24 cellular contexts compared by ENCODE assay signal in the genomic region with DNA sequence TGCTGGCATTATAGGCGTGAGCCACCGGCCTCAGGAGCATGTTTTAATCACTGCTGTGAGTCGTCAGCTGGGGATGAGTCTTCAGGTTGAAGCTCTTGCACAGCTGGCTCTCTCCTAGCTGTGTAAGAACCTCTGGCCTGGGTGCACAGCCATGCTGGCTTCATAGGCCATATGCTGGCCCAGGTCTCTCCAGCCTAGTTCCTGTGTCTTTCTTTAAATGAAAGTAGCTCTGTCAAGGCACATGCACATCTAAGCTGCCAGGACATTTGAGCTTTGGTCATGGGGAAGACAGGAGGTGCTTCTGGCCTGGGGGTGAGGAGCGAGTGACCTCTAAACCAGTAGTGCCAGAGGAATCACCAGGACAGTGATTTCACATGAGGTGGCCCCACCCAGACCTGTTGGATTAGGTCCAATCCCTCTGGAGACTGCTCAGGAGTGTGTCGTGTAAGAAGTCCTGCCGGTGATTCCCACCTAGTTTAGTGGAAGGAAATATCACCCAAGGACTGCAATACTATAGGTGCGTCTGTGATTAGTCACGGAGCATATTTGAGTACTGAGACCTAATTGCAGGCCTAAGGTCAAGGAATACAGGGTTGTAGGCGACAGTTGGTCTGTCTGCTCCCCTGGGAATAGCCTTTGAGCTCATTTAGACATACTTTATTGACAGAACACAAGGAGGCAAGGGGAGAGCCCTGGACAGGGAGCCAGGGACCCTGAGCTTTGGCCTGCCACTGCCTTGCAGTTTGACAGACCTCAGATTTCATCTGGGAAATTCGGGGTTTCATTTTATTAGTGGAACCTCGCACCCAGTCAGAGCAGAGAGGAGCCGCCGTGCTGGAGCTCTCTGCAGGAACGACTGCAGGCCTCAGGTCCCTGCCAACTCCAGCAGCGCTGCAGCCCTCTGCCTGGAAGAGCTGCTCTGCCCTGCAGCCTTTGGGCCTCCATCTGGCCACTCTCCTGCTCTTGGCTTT.
A peak's percentile ranks its signal among the peaks of the same experiment; 100 is the strongest.
DNase-seq lines count a peak whose midpoint lies in the region; TF ChIP-seq lines count a peak whose summit lies in the region.
"Had no signal": no experiment of that assay in that cellular context is flagged by ENCODE, and none has a peak within 500 bp of the region (broad histone marks: within the 10 kb centered on the region; RNA-seq: fewer than 3 reads in every experiment).

No MANE protein-coding gene starts in this region.

- H3K9me3 ChIP-seq in mammary epithelial cell (replicated peaks; ENCODE audit: insufficient read depth, low read length) = no peaks in the 10 kb centered on the region
- H3K9me3 ChIP-seq: BLaER1 treated with 17β-estradiol and CSF1 and Interleukin-3, amounts not matched to agents 10 nM and 100 nM; gastroesophageal sphincter; spleen; thyroid gland had no signal

- peaks cover 7% of the 10 kb centered on the region for H3K4me1 Mint-ChIP-seq in type B pancreatic cell (ENCODE audit: unreplicated experiment)
- peaks cover 0 to 4% of the 10 kb centered on the region in 2 donors for H3K4me1 Mint-ChIP-seq in immature natural killer cell
- H3K4me1 Mint-ChIP-seq in activated CD4-positive, alpha-beta T cell treated with anti-CD3 and anti-CD28 coated beads, Interleukin-2, amount 10 ng/mL, durations not matched to agents 7 days and 5 days = peaks cover 2% of the 10 kb centered on the region

- CTCF ChIA-PET in mammary epithelial cell (lab: Charles Lee; ENCODE audit: low non-redundant PET) = interaction anchor here (0.6 to 0.7 kb wide), 2 partner anchors 49 to 323 kb away, joined by 3 to 5 read pairs; no protein-coding TSS in a partner anchor
- CTCF ChIA-PET in activated CD4-positive, alpha-beta T cell treated with anti-CD3 and anti-CD28 coated beads, Interleukin-2, amount 10 ng/mL, durations not matched to agents 7 days and 5 days (lab: Charles Lee) = interaction anchor here (0.6 to 1.3 kb wide), 2 partner anchors 13 to 82 kb away, joined by 3 to 6 read pairs; no protein-coding TSS in a partner anchor

- H3K79me2 ChIP-seq in mammary epithelial cell (ENCODE audit: insufficient read depth, low read length) = no peaks in the 10 kb centered on the region

- no TSS peak for BruUV-seq in mammary epithelial cell (replicated peaks; lab: Mats Ljungman, UMichigan)

- H3K4me3 Mint-ChIP-seq in type B pancreatic cell (no peak overlapping the region), immature natural killer cell (no peak overlapping the region)
- no peak overlapping the region for H3K4me3 Mint-ChIP-seq in activated CD4-positive, alpha-beta T cell treated with anti-CD3 and anti-CD28 coated beads, Interleukin-2, amount 10 ng/mL, durations not matched to agents 7 days and 5 days
- H3K4me3 Mint-ChIP-seq: activated CD8-positive, alpha-beta memory T cell treated with anti-CD3 and anti-CD28 coated beads, Interleukin-2, amount 10 ng/mL, durations not matched to agents 7 days and 5 days; H9; naive thymus-derived CD4-positive, alpha-beta T cell had no signal

- H4K20me1 ChIP-seq in mammary epithelial cell (ENCODE audit: insufficient read depth, low read length) = no peaks in the 10 kb centered on the region
- H4K20me1 ChIP-seq: BLaER1 treated with 17β-estradiol and CSF1 and Interleukin-3, amounts not matched to agents 10 nM and 100 nM had no signal

- dilution Hi-C loops in mammary epithelial cell (cut with HindIII; ENCODE audit: low sequenced_read_pairs) = loop anchor here (5.0 to 10.0 kb wide), 2 partner anchors 70 to 242 kb away; no protein-coding TSS in a partner anchor

- H3K9me3 Mint-ChIP-seq in type B pancreatic cell (no peaks in the 10 kb centered on the region), immature natural killer cell (no peaks in the 10 kb centered on the region)
- H3K9me3 Mint-ChIP-seq in activated CD4-positive, alpha-beta T cell treated with anti-CD3 and anti-CD28 coated beads, Interleukin-2, amount 10 ng/mL, durations not matched to agents 7 days and 5 days = no peaks in the 10 kb centered on the region
- H3K9me3 Mint-ChIP-seq: H9; naive thymus-derived CD4-positive, alpha-beta T cell had no signal

- H3K4me1 ChIP-seq in mammary epithelial cell (ENCODE audit: insufficient read depth, low read length) = peaks cover 7% of the 10 kb centered on the region
- H3K4me1 ChIP-seq: thyroid gland had no signal

- peak; percentile 12 for DNase-seq in NCI-H1694 (lab: John Stamatoyannopoulos, UW)
- DNase-seq in NCI-H1694 treated with DMSO at 0.1 percent for 48 hours (lab: John Stamatoyannopoulos, UW) = no peak
- DNase-seq in mammary epithelial cell = peak; percentile 26
- no peak for DNase-seq in type B pancreatic cell (ENCODE audit: extremely low spot score, unreplicated experiment)
- DNase-seq in immature natural killer cell = no peak
- DNase-seq in RPMI8226 = no peak
- no peak for DNase-seq in activated CD4-positive, alpha-beta T cell treated with anti-CD3 and anti-CD28 coated beads, Interleukin-2, amount 10 ng/mL, durations not matched to agents 7 days and 5 days
- DNase-seq: 8988T; activated CD4-positive, alpha-beta T cell treated with anti-CD3 and anti-CD28 coated beads for 1 hour; activated CD8-positive, alpha-beta memory T cell treated with anti-CD3 and anti-CD28 coated beads, Interleukin-2, amount 10 ng/mL, durations not matched to agents 7 days and 5 days; activated gamma-delta T cell; central memory CD4-positive, alpha-beta T cell; DMS53; H9; naive thymus-derived CD4-positive, alpha-beta T cell; NCI-H2171 treated with DMSO at 0.1 percent for 48 hours; NK-92 treated with Interleukin-12 subunit alpha and Interleukin-12 subunit beta, amount 100 ng/mL, for 24 hours; spleen; thyroid gland had no signal

- H3K27ac ChIP-seq in mammary epithelial cell (ENCODE audit: insufficient read depth, low read depth, low read length) = no peak overlapping the region
- peak overlapping the region; percentile 22 for H3K27ac ChIP-seq in layer of hippocampus (ENCODE audit: low read depth, low read length)
- H3K27ac ChIP-seq: gastroesophageal sphincter, KMS-11, spleen, thyroid gland had no signal

- H3K36me3 Mint-ChIP-seq in type B pancreatic cell = peaks cover 7% of the 10 kb centered on the region
- peaks cover 9 to 27% (median 14%) of the 10 kb centered on the region in 3 donors for H3K36me3 Mint-ChIP-seq in immature natural killer cell
- peaks cover 6% of the 10 kb centered on the region for H3K36me3 Mint-ChIP-seq in activated CD4-positive, alpha-beta T cell treated with anti-CD3 and anti-CD28 coated beads, Interleukin-2, amount 10 ng/mL, durations not matched to agents 7 days and 5 days (ENCODE audit: low read depth)
- H3K36me3 Mint-ChIP-seq: activated CD8-positive, alpha-beta memory T cell treated with anti-CD3 and anti-CD28 coated beads, Interleukin-2, amount 10 ng/mL, durations not matched to agents 7 days and 5 days had no signal

- peak overlapping the region; percentile 69 for H3K27ac Mint-ChIP-seq in type B pancreatic cell
- no peak overlapping the region for H3K27ac Mint-ChIP-seq in immature natural killer cell
- H3K27ac Mint-ChIP-seq in activated CD4-positive, alpha-beta T cell treated with anti-CD3 and anti-CD28 coated beads, Interleukin-2, amount 10 ng/mL, durations not matched to agents 7 days and 5 days = no peak overlapping the region
- H3K27ac Mint-ChIP-seq: activated CD8-positive, alpha-beta memory T cell treated with anti-CD3 and anti-CD28 coated beads, Interleukin-2, amount 10 ng/mL, durations not matched to agents 7 days and 5 days; naive thymus-derived CD4-positive, alpha-beta T cell had no signal

- no peak overlapping the region for H3K9ac ChIP-seq in mammary epithelial cell (ENCODE audit: insufficient read depth, low read length)
- H3K9ac ChIP-seq: KMS-11 had no signal

- TF ChIP-seq CTCF in mammary epithelial cell (conservative IDR thresholded peaks at IDR 0.05 in 1 of 2, IDR thresholded peaks at IDR 0.05 in 1 of 2; ENCODE audit: extremely low read depth in 1 of 2, insufficient read depth in 1 of 2, low read depth in 1 of 2, low read length in 2 of 2) = no peak
- TF ChIP-seq CTCF in type B pancreatic cell (conservative IDR thresholded peaks at IDR 0.05) = no peak

- H3K36me3 ChIP-seq in mammary epithelial cell (ENCODE audit: insufficient read depth, low read length) = peaks cover 10% of the 10 kb centered on the region

- H3K27me3 ChIP-seq in mammary epithelial cell (ENCODE audit: insufficient read depth, low read length) (no peaks in the 10 kb centered on the region), layer of hippocampus (ENCODE audit: control insufficient read depth, insufficient read depth, low read length) (no peaks in the 10 kb centered on the region)
- H3K27me3 ChIP-seq: BLaER1 treated with 17β-estradiol and CSF1 and Interleukin-3, amounts not matched to agents 10 nM and 100 nM; gastroesophageal sphincter; spleen; thyroid gland had no signal

- WGBS in mammary epithelial cell (ENCODE audit: low coverage, missing lambda C conversion rate) = 84% methylated on average over 15 of the region's 15 CpGs

- no peaks in the 10 kb centered on the region for H3K27me3 Mint-ChIP-seq in type B pancreatic cell
- no peaks in the 10 kb centered on the region for H3K27me3 Mint-ChIP-seq in immature natural killer cell (ENCODE audit: low read depth in 3 of 3)
- H3K27me3 Mint-ChIP-seq in activated CD4-positive, alpha-beta T cell treated with anti-CD3 and anti-CD28 coated beads, Interleukin-2, amount 10 ng/mL, durations not matched to agents 7 days and 5 days = no peaks in the 10 kb centered on the region
- H3K27me3 Mint-ChIP-seq: activated CD8-positive, alpha-beta memory T cell treated with anti-CD3 and anti-CD28 coated beads, Interleukin-2, amount 10 ng/mL, durations not matched to agents 7 days and 5 days; naive thymus-derived CD4-positive, alpha-beta T cell had no signal

- POLR2A ChIA-PET in activated CD4-positive, alpha-beta T cell treated with anti-CD3 and anti-CD28 coated beads, Interleukin-2, amount 10 ng/mL, durations not matched to agents 7 days and 5 days (lab: Charles Lee) = no interaction called here

- no peak overlapping the region for H3K4me2 ChIP-seq in mammary epithelial cell (ENCODE audit: insufficient read depth, low read depth, low read length)
- H3K4me2 ChIP-seq: KMS-11 had no signal

- intact Hi-C loops in mammary epithelial cell (cut with micrococcal nuclease) = no loop called here

- H3K4me3 ChIP-seq in mammary epithelial cell (replicated peaks in 1 of 3; ENCODE audit: insufficient read depth in 1 of 3, low read depth in 2 of 3, low read length in 3 of 3) = no peak overlapping the region
- H3K4me3 ChIP-seq: BLaER1 treated with 17β-estradiol and CSF1 and Interleukin-3, amounts not matched to agents 10 nM and 100 nM; gastroesophageal sphincter; lung; spleen; thyroid gland had no signal

- H2AFZ ChIP-seq in mammary epithelial cell (ENCODE audit: low read depth, low read length) = no peak overlapping the region

- in situ Hi-C loops in mammary epithelial cell (cut with MboI; ENCODE audit: low sequenced_read_pairs in 2 of 2) = no loop called here

Comparison
In these comparisons a context has a peak if more than half of its experiments do, and no peak if none do; other contexts are left out.
1. DNase-seq: peak in NCI-H1694 (single experiment) and mammary epithelial cell (single experiment); none in NCI-H1694 treated with DMSO at 0.1 percent for 48 hours (single experiment), type B pancreatic cell (single experiment), immature natural killer cell (0 of 3), RPMI8226 (single experiment) and activated CD4-positive, alpha-beta T cell treated with anti-CD3 and anti-CD28 coated beads, Interleukin-2, amount 10 ng/mL, durations not matched to agents 7 days and 5 days (single experiment).